In genomic region chr3:39809181-39809994, GRCh38 we compare ENCODE assay signal across 8 cellular contexts. TPM values are rescaled to one million over a fixed set of nuclear protein-coding genes. Genes with fewer than 3 reads are reported as not detected.
DNase-seq lines count a peak whose midpoint lies in the region; ATAC-seq and TF ChIP-seq lines count a peak whose summit lies in the region.

Gene MYRIP, plus strand, starts transcription at chr3:39809609. Its CDS starts 91,208 bp downstream, at chr3:39900817.

- TF ChIP-seq CTCF in BE2C (IDR thresholded peaks at IDR 0.05; ENCODE audit: low read depth, low read length), result no peak
- no peak for TF ChIP-seq CTCF in retinal pigment epithelial cell (conservative IDR thresholded peaks at IDR 0.05; ENCODE audit: low read depth, low read length)

- peak; percentile 16 for TF ChIP-seq POLR2A in GM18526 (IDR thresholded peaks at IDR 0.05; ENCODE audit: extremely low read depth, insufficient read length)

- ATAC-seq in HG03039 (IDR thresholded peaks at IDR 0.05; ENCODE audit: unreplicated experiment), result peak; percentile 73

- DNase-seq in BE2C (peak; percentile 85), NCI-H226 (peak; percentile 70), anterior cingulate cortex (lab: John Stamatoyannopoulos, UW) (peak in 45 of 58 donors; percentile 9 to 81 (median 52)), retinal pigment epithelial cell (ENCODE audit: low read depth) (no peak)
- DNase-seq in activated effector memory CD4-positive, alpha-beta T cell treated with Interleukin-2 at 50 U/mL for 16 hours, result no peak

- H3K9me3 ChIP-seq in BE2C, result no peaks in the 10 kb centered on the region
- H3K9me3 ChIP-seq in iPS-15b (ENCODE audit: control insufficient read depth, insufficient read depth, low read length), result no peaks in the 10 kb centered on the region

- no peak within 1 kb of the TSS for H3K9ac ChIP-seq in iPS-15b (ENCODE audit: low read depth, low read length)

- no peaks in the 10 kb centered on the region for H3K27me3 ChIP-seq in BE2C
- peaks cover 58% of the 10 kb centered on the region for H3K27me3 ChIP-seq in iPS-15b (ENCODE audit: control insufficient read depth, insufficient read depth, low read length)

- H3K4me1 ChIP-seq in BE2C, result no peaks in the 10 kb centered on the region
- H3K4me1 ChIP-seq in iPS-15b (ENCODE audit: control insufficient read depth, insufficient read depth, low read length), result no peaks in the 10 kb centered on the region

- H3K4me3 ChIP-seq in BE2C (ENCODE audit: low read depth, low read length), result peak within 1 kb of the TSS; percentile 71
- H3K4me3 ChIP-seq in iPS-15b (ENCODE audit: low read depth, low read length), result peak within 1 kb of the TSS; percentile 69
- peak within 1 kb of the TSS; percentile 56 for H3K4me3 ChIP-seq in retinal pigment epithelial cell (ENCODE audit: low read length)

- H3K36me3 ChIP-seq in BE2C, result no peaks in the 10 kb centered on the region
- no peaks in the 10 kb centered on the region for H3K36me3 ChIP-seq in iPS-15b (ENCODE audit: control insufficient read depth, insufficient read depth, low read length)

RNA-seq across cellular contexts. Expression of gene MYRIP, which starts in this region (rescaled TPM):
- polyA plus RNA-seq in BE2C (2012; ENCODE audit: insufficient read depth, insufficient read length, low read depth), result 5.6 TPM

Comparison
In these comparisons a context has a peak if more than half of its experiments do, and no peak if none do; other contexts are left out.
1. DNase-seq: peak in BE2C (single experiment), NCI-H226 (single experiment) and anterior cingulate cortex (45 of 58); none in retinal pigment epithelial cell (single experiment) and activated effector memory CD4-positive, alpha-beta T cell treated with Interleukin-2 at 50 U/mL for 16 hours (single experiment).
2. Peak in every context shown above with its lines, with median percentiles within 50 percentile points of each other: H3K4me3 ChIP-seq.